ENCODE assay signal across 22 cellular contexts in the genomic region with DNA sequence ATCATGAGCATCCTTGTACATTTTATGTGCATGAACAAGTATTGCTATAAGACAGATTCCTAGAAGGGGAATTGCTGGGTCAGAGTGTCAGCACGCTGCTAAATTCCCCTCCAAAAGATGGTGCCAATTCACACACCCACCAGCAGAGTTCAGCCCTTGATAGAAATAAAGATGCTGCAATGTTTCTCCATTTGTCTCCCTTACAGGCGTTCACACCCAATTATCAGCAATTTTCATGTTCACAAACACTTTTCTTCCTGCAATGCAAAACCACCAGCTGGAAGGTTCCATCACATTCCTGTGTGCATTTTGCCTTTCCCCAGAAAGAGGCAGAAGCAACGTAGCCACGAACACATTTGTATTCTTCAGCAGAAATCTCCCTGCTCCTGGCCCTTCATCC. TPM values are rescaled to one million over a fixed set of nuclear protein-coding genes. Genes with fewer than 3 reads are reported as not detected.
DNase-seq lines count a peak whose midpoint lies in the region; ATAC-seq and TF ChIP-seq lines count a peak whose summit lies in the region.
"Had no signal": no experiment of that assay in that cellular context is flagged by ENCODE, and none has a peak within 500 bp of the region (broad histone marks: within the 10 kb centered on the region; RNA-seq: fewer than 3 reads in every experiment).

No MANE protein-coding gene starts in this region.

- no peak for ATAC-seq in HG02938 (IDR thresholded peaks at IDR 0.05; ENCODE audit: unreplicated experiment)
- ATAC-seq in HG02981 (IDR thresholded peaks at IDR 0.05; ENCODE audit: unreplicated experiment) = no peak
- ATAC-seq in foreskin keratinocyte = no peak
- ATAC-seq: activated T-cell treated with anti-CD3 and anti-CD28 coated beads, Interleukin-2, amount 50 U/mL, for 4 hours; heart right ventricle; PC-3 had no signal

- H3K9me3 Mint-ChIP-seq in type B pancreatic cell = no peaks in the 10 kb centered on the region
- H3K9me3 Mint-ChIP-seq: activated naive CD4-positive, alpha-beta T cell treated with anti-CD3 and anti-CD28 coated beads for 36 hours; activated T-cell treated with anti-CD3 and anti-CD28 coated beads, Interleukin-2, amount 50 U/mL, for 4 hours; stimulated activated naive CD8-positive, alpha-beta T cell treated with anti-CD3 and anti-CD28 coated beads, Interleukin-15, Interleukin-2, amounts not matched to agents 100 ng/mL and 50 ng/mL, for 24 hours had no signal

- no peaks in the 10 kb centered on the region for H3K4me1 ChIP-seq in foreskin keratinocyte

- no peak overlapping the region for H3K4me3 ChIP-seq in dorsolateral prefrontal cortex
- H3K4me3 ChIP-seq: ascending aorta, BLaER1, heart right ventricle, SJSA1, upper lobe of left lung had no signal

- H3K27ac Mint-ChIP-seq in type B pancreatic cell = no peak overlapping the region
- H3K27ac Mint-ChIP-seq: activated naive CD4-positive, alpha-beta T cell treated with anti-CD3 and anti-CD28 coated beads for 36 hours; immature natural killer cell; stimulated activated naive CD8-positive, alpha-beta T cell treated with anti-CD3 and anti-CD28 coated beads, Interleukin-15, Interleukin-2, amounts not matched to agents 100 ng/mL and 50 ng/mL, for 24 hours had no signal

- DNase-seq in NCI-H2171 treated with DMSO at 0.1 percent for 48 hours (lab: John Stamatoyannopoulos, UW) (peak; percentile 23), NCI-H2171 (lab: John Stamatoyannopoulos, UW) (no peak), NCI-H69 (lab: John Stamatoyannopoulos, UW) (peak; percentile 6), dorsolateral prefrontal cortex (peak in 1 of 10 donors; percentile 24), type B pancreatic cell (ENCODE audit: extremely low spot score, unreplicated experiment) (no peak), foreskin keratinocyte (no peak)
- DNase-seq: activated CD4-positive, CD25-positive, alpha-beta regulatory T cell; activated naive CD4-positive, alpha-beta T cell treated with anti-CD3 and anti-CD28 coated beads for 36 hours; activated T-cell treated with anti-CD3 and anti-CD28 coated beads, Interleukin-2, amount 50 U/mL, for 4 hours; Calu3; heart right ventricle; immature natural killer cell; NCI-H1436; PC-3; stimulated activated CD4-positive, alpha-beta T cell treated with anti-CD3 and anti-CD28 coated beads, Interleukin-1b, Interleukin-23, amount 100 ng/mL, for 48 hours; upper lobe of left lung had no signal

- no peak overlapping the region for H3K4me3 Mint-ChIP-seq in type B pancreatic cell
- H3K4me3 Mint-ChIP-seq: activated naive CD4-positive, alpha-beta T cell treated with anti-CD3 and anti-CD28 coated beads for 36 hours; activated T-cell treated with anti-CD3 and anti-CD28 coated beads, Interleukin-2, amount 50 U/mL, for 4 hours; immature natural killer cell; stimulated activated naive CD8-positive, alpha-beta T cell treated with anti-CD3 and anti-CD28 coated beads, Interleukin-15, Interleukin-2, amounts not matched to agents 100 ng/mL and 50 ng/mL, for 24 hours had no signal

- peak in 23 of 56 donors; percentile 7 to 44 (median 20) for TF ChIP-seq CTCF in dorsolateral prefrontal cortex (IDR thresholded peaks at IDR 0.05 in 54 of 56, conservative IDR thresholded peaks at IDR 0.05 in 2 of 56; ENCODE audit: low read depth in 1 of 56, partially characterized antibody in 56 of 56)
- peak; percentile 29 for TF ChIP-seq CTCF in type B pancreatic cell (conservative IDR thresholded peaks at IDR 0.05)
- TF ChIP-seq CTCF in foreskin keratinocyte (conservative IDR thresholded peaks at IDR 0.05) = no peak

- H3K27me3 ChIP-seq in dorsolateral prefrontal cortex (no peaks in the 10 kb centered on the region), foreskin keratinocyte (peaks cover 35% of the 10 kb centered on the region)
- H3K27me3 ChIP-seq: ascending aorta, upper lobe of left lung had no signal

- peaks cover 31% of the 10 kb centered on the region for H3K27me3 Mint-ChIP-seq in type B pancreatic cell
- H3K27me3 Mint-ChIP-seq: stimulated activated naive CD8-positive, alpha-beta T cell treated with anti-CD3 and anti-CD28 coated beads, Interleukin-15, Interleukin-2, amounts not matched to agents 100 ng/mL and 50 ng/mL, for 24 hours had no signal

- H3K27ac ChIP-seq in dorsolateral prefrontal cortex (peak overlapping the region in 31 of 59 donors; percentile 1 to 79 (median 46)), foreskin keratinocyte (no peak overlapping the region)
- H3K27ac ChIP-seq: ascending aorta, BLaER1, heart right ventricle, SJSA1, upper lobe of left lung had no signal

- peaks cover 26% of the 10 kb centered on the region for H3K4me1 Mint-ChIP-seq in type B pancreatic cell (ENCODE audit: unreplicated experiment)

- no peaks in the 10 kb centered on the region for H3K36me3 Mint-ChIP-seq in type B pancreatic cell
- H3K36me3 Mint-ChIP-seq: immature natural killer cell had no signal

- intact Hi-C loops in dorsolateral prefrontal cortex (cut with DNase I) = no loop called here

RNA-seq across cellular contexts. Expression of a gene that starts 3.3 kb away (rescaled TPM):
- 10 to 100 TPM; 19.6 to 60.4 (median 33.1) TPM for total RNA-seq in dorsolateral prefrontal cortex
- 17.5 and 25.4 TPM in 2 replicates for total RNA-seq in type B pancreatic cell (ENCODE audit: low replicate concordance)
- 13.1 and 15.3 TPM in 2 replicates for total RNA-seq in foreskin keratinocyte
- 16.9 and 17.8 TPM in 2 replicates for polyA plus RNA-seq in foreskin keratinocyte

Comparison
In these comparisons a context has a peak if more than half of its experiments do, and no peak if none do; other contexts are left out.
1. DNase-seq: peak in NCI-H2171 treated with DMSO at 0.1 percent for 48 hours (single experiment) and NCI-H69 (single experiment); none in NCI-H2171 (single experiment), type B pancreatic cell (single experiment) and foreskin keratinocyte (0 of 2).